8 cellular contexts compared by ENCODE assay signal in the genomic region with DNA sequence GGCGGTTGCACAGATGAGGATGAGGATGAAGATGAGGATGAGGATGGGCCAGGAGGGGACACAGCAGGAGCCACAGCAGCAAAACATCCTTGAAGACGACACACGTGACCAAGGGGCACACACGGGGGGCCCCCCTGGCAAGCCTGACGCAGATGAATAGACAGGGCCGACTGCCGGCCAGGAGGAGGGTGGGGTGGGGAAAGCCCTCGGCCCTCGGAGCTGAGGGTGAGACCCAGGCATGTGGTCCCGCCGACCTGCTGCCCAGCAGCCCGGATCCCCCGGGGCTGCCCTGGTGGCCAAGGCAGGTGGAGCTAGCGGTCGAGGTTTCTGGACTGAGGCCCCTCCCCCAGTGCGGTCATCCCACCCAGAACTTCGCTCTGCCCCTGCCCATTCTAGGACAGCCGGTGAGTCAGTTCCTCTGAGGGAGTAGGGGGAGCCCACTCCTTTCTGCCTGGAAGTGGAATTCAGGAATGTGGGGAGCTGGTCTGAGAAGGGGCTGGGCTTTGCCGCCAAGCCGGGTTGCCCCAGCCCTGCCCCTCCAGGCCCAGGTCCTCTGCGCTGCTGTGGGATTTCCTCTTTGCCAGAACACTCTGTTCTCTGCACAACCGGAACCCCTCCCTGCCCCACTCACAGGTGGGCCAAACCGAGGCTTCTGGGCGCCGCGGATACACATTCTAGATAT. TPM values are rescaled to one million over a fixed set of nuclear protein-coding genes. Genes with fewer than 3 reads are reported as not detected.
DNase-seq lines count a peak whose midpoint lies in the region; ATAC-seq and TF ChIP-seq lines count a peak whose summit lies in the region.

No MANE protein-coding gene starts in this region.

- 33 to 41% methylated on average over 16 to 18 of the region's 26 CpGs for WGBS in esophagus squamous epithelium, 2 donors
- 23 to 31% (median 28%) methylated on average over 23 to 26 of the region's 26 CpGs for WGBS in psoas muscle, 3 donors
- WGBS in lower leg skin, 2 donors, result 53 to 59% methylated on average over 22 to 26 of the region's 26 CpGs

- TF ChIP-seq POLR2A in esophagus squamous epithelium (IDR thresholded peaks at IDR 0.05) (peak in 1 of 4 donors; percentile 39), lower leg skin (IDR thresholded peaks at IDR 0.05) (no peak)

- peaks cover 59 to 86% (median 68%) of the 10 kb centered on the region in 3 donors for H3K4me1 ChIP-seq in esophagus squamous epithelium
- H3K4me1 ChIP-seq in psoas muscle, result peaks cover 41% of the 10 kb centered on the region

- H3K9me3 Mint-ChIP-seq in activated CD8-positive, alpha-beta T cell treated with anti-CD3 and anti-CD28 coated beads, Interleukin-2, amount 10 ng/mL, durations not matched to agents 7 days and 5 days (ENCODE audit: insufficient read depth), result no peaks in the 10 kb centered on the region
- peaks cover 0 to 3% (median 0%) of the 10 kb centered on the region in 7 donors for H3K9me3 Mint-ChIP-seq in CD14-positive monocyte

- peak in 2 of 6 experiments; percentile 9 to 26 for TF ChIP-seq CTCF in esophagus squamous epithelium (IDR thresholded peaks at IDR 0.05)
- no peak for TF ChIP-seq CTCF in psoas muscle (IDR thresholded peaks at IDR 0.05)
- no peak for TF ChIP-seq CTCF in CD14-positive monocyte (IDR thresholded peaks at IDR 0.05)
- no peak for TF ChIP-seq CTCF in lower leg skin (IDR thresholded peaks at IDR 0.05)

- no peaks in the 10 kb centered on the region for H3K27me3 Mint-ChIP-seq in activated CD8-positive, alpha-beta T cell treated with anti-CD3 and anti-CD28 coated beads, Interleukin-2, amount 10 ng/mL, durations not matched to agents 7 days and 5 days (ENCODE audit: low read depth)
- peaks cover 20 to 37% (median 28%) of the 10 kb centered on the region in 3 donors for H3K27me3 Mint-ChIP-seq in CD14-positive monocyte (ENCODE audit: low read depth in 3 of 3)

- peak; percentile 65 for DNase-seq in activated CD8-positive, alpha-beta T cell treated with anti-CD3 and anti-CD28 coated beads, Interleukin-2, amount 10 ng/mL, durations not matched to agents 7 days and 5 days
- DNase-seq in esophagus squamous epithelium (lab: John Stamatoyannopoulos, UW) (peak; percentile 63), psoas muscle (peak; percentile 77 to 85), CD14-positive monocyte (ENCODE audit: low spot score) (no peak), SKM-1 (lab: John Stamatoyannopoulos, UW; ENCODE audit: unreplicated experiment) (no peak), lower leg skin (ENCODE audit: low spot score in 2 of 2) (no peak)

- H3K4me3 Mint-ChIP-seq in activated CD8-positive, alpha-beta T cell treated with anti-CD3 and anti-CD28 coated beads, Interleukin-2, amount 10 ng/mL, durations not matched to agents 7 days and 5 days, result no peak overlapping the region
- H3K4me3 Mint-ChIP-seq in CD14-positive monocyte, result peak overlapping the region in 1 of 2 donors; percentile 82

- intact Hi-C loops in esophagus squamous epithelium (cut with DNase I) (loop anchor here (10.0 kb wide), 1 partner anchor 157 kb away; no protein-coding TSS in a partner anchor), psoas muscle (cut with DNase I) (no loop called here), CD14-positive monocyte (cut with micrococcal nuclease) (loop anchor here in 1 of 2 donors (10.0 kb wide), 1 partner anchor 177 kb away; no protein-coding TSS in a partner anchor), lower leg skin (cut with DNase I; ENCODE audit: low total_unique reads) (no loop called here)

- peaks cover 24% of the 10 kb centered on the region for H3K4me1 Mint-ChIP-seq in activated CD8-positive, alpha-beta T cell treated with anti-CD3 and anti-CD28 coated beads, Interleukin-2, amount 10 ng/mL, durations not matched to agents 7 days and 5 days (ENCODE audit: low read depth)
- peaks cover 24% of the 10 kb centered on the region for H3K4me1 Mint-ChIP-seq in CD14-positive monocyte

- POLR2A ChIA-PET in activated CD8-positive, alpha-beta T cell treated with anti-CD3 and anti-CD28 coated beads, Interleukin-2, amount 10 ng/mL, durations not matched to agents 7 days and 5 days (lab: Charles Lee), result no interaction called here

- H3K4me3 ChIP-seq in GM08714 (ENCODE audit: low read length) (peak overlapping the region; percentile 0; the same call in 1 of the 2 replicates), esophagus squamous epithelium (peak overlapping the region in 2 of 4 donors; percentile 4 to 45), psoas muscle (peak overlapping the region; percentile 19), lower leg skin (ENCODE audit: low read depth, poor library complexity, severe bottlenecking) (no peak overlapping the region)

- peak overlapping the region; percentile 57 for H3K27ac Mint-ChIP-seq in activated CD8-positive, alpha-beta T cell treated with anti-CD3 and anti-CD28 coated beads, Interleukin-2, amount 10 ng/mL, durations not matched to agents 7 days and 5 days
- H3K27ac Mint-ChIP-seq in CD14-positive monocyte, result peak overlapping the region in 1 of 7 donors; percentile 9

- H3K9me3 ChIP-seq in esophagus squamous epithelium, result no peaks in the 10 kb centered on the region
- H3K9me3 ChIP-seq in psoas muscle, result no peaks in the 10 kb centered on the region

- H3K27me3 ChIP-seq in esophagus squamous epithelium (peaks cover 0 to 4% (median 0%) of the 10 kb centered on the region in 4 donors), psoas muscle (ENCODE audit: insufficient read depth in 3 of 3, low read length in 2 of 3) (peaks cover 0 to 1% (median 0%) of the 10 kb centered on the region in 3 donors)

- CTCF ChIA-PET in activated CD8-positive, alpha-beta T cell treated with anti-CD3 and anti-CD28 coated beads, Interleukin-2, amount 10 ng/mL, durations not matched to agents 7 days and 5 days (lab: Charles Lee), result interaction anchor here (0.8 to 2.8 kb wide), 6 partner anchors 19 to 154 kb away, joined by 3 to 11 read pairs (median 7); a partner anchor contains a TSS

- ATAC-seq in HG02981 (IDR thresholded peaks at IDR 0.05; ENCODE audit: unreplicated experiment) (peak; percentile 42), psoas muscle (peak; percentile 5 to 50 (median 41))
- peak; percentile 65 for ATAC-seq in activated CD8-positive, alpha-beta T cell treated with anti-CD3 and anti-CD28 coated beads, Interleukin-2, amount 10 ng/mL, durations not matched to agents 7 days and 5 days

- H3K27ac ChIP-seq in esophagus squamous epithelium (peak overlapping the region; percentile 68 to 96 (median 88)), psoas muscle (peak overlapping the region; percentile 74)

- no peaks in the 10 kb centered on the region for H3K36me3 Mint-ChIP-seq in activated CD8-positive, alpha-beta T cell treated with anti-CD3 and anti-CD28 coated beads, Interleukin-2, amount 10 ng/mL, durations not matched to agents 7 days and 5 days (ENCODE audit: low read depth)
- no peaks in the 10 kb centered on the region for H3K36me3 Mint-ChIP-seq in CD14-positive monocyte

- H3K36me3 ChIP-seq in esophagus squamous epithelium (no peaks in the 10 kb centered on the region), psoas muscle (ENCODE audit: insufficient read depth in 1 of 2, low read depth in 1 of 2) (no peaks in the 10 kb centered on the region)

RNA-seq across cellular contexts. Expression of a gene that starts 9.9 kb away (rescaled TPM):
- total RNA-seq in activated CD8-positive, alpha-beta T cell treated with anti-CD3 and anti-CD28 coated beads, Interleukin-2, amount 10 ng/mL, durations not matched to agents 7 days and 5 days, result under 1 TPM in 1 of 2 experiments, not detected in 1; 0.40 TPM
- total RNA-seq in esophagus squamous epithelium, result 10 to 100 TPM in 2 of 4 donors, 1 to 10 TPM in 2; 1.3 to 12.8 (median 6.9) TPM
- 10 to 100 TPM in 3 of 4 donors, 1 to 10 TPM in 1; 9.5 to 14.6 (median 11.9) TPM for total RNA-seq in psoas muscle
- polyA plus RNA-seq in psoas muscle, result 10 to 100 TPM in 1 of 3 donors, 1 to 10 TPM in 2; 6.4 to 12.6 (median 8.1) TPM
- not detected for polyA plus RNA-seq in CD14-positive monocyte
- 10 to 100 TPM in 3 of 4 donors, 1 to 10 TPM in 1; 9.7 to 14.4 (median 10.7) TPM for total RNA-seq in lower leg skin

RNA-seq across cellular contexts. Expression of a gene that starts 12.3 kb away (rescaled TPM):
- total RNA-seq in activated CD8-positive, alpha-beta T cell treated with anti-CD3 and anti-CD28 coated beads, Interleukin-2, amount 10 ng/mL, durations not matched to agents 7 days and 5 days, result not detected
- total RNA-seq in esophagus squamous epithelium (1 to 10 TPM in 2 of 4 donors, under 1 TPM in 1, not detected in 1; 0.73 to 2.5 (median 1.4) TPM), psoas muscle (1 to 10 TPM in 2 of 4 donors, under 1 TPM in 2; 0.18 to 1.7 (median 1.0) TPM), lower leg skin (1 to 10 TPM in 3 of 4 donors, under 1 TPM in 1; 0.42 to 7.5 (median 4.0) TPM)
- polyA plus RNA-seq in psoas muscle (1 to 10 TPM; 1.2 to 1.6 (median 1.3) TPM), CD14-positive monocyte (not detected)

RNA-seq across cellular contexts. Expression of a gene that starts 26.3 kb away (rescaled TPM):
- total RNA-seq in activated CD8-positive, alpha-beta T cell treated with anti-CD3 and anti-CD28 coated beads, Interleukin-2, amount 10 ng/mL, durations not matched to agents 7 days and 5 days, result 10 to 100 TPM; 51.4 to 52.1 TPM
- total RNA-seq in esophagus squamous epithelium, result 10 to 100 TPM; 27.0 to 38.5 (median 33.7) TPM
- 10 to 100 TPM in 3 of 4 donors, 1 to 10 TPM in 1; 6.6 to 23.1 (median 12.4) TPM for total RNA-seq in psoas muscle
- 10 to 100 TPM; 11.2 to 14.7 (median 13.9) TPM for polyA plus RNA-seq in psoas muscle
- polyA plus RNA-seq in CD14-positive monocyte, result 10 to 100 TPM; 36.9 to 68.6 TPM
- total RNA-seq in lower leg skin, result 10 to 100 TPM; 53.7 to 76.1 (median 62.6) TPM

RNA-seq across cellular contexts. Expression of a gene that starts 58.1 kb away (rescaled TPM):
- total RNA-seq in activated CD8-positive, alpha-beta T cell treated with anti-CD3 and anti-CD28 coated beads, Interleukin-2, amount 10 ng/mL, durations not matched to agents 7 days and 5 days, result not detected
- 10 to 100 TPM; 15.2 to 39.9 (median 29.5) TPM for total RNA-seq in esophagus squamous epithelium
- 10 to 100 TPM in 3 of 4 donors, 1 to 10 TPM in 1; 8.1 to 17.8 (median 13.0) TPM for total RNA-seq in psoas muscle
- polyA plus RNA-seq in psoas muscle, result 1 to 10 TPM; 1.2 to 8.7 (median 7.6) TPM
- 10 to 100 TPM in 1 of 2 donors, 1 to 10 TPM in 1; 8.3 to 11.8 TPM for polyA plus RNA-seq in CD14-positive monocyte
- total RNA-seq in lower leg skin, result 100 to 1,000 TPM in 1 of 4 donors, 10 to 100 TPM in 3; 64.8 to 101 (median 76.5) TPM

Comparison
In these comparisons a context has a peak if more than half of its experiments do, and no peak if none do; other contexts are left out.
1. DNase-seq: peak in activated CD8-positive, alpha-beta T cell treated with anti-CD3 and anti-CD28 coated beads, Interleukin-2, amount 10 ng/mL, durations not matched to agents 7 days and 5 days (single experiment), esophagus squamous epithelium (single experiment) and psoas muscle (2 of 2); none in CD14-positive monocyte (single experiment), SKM-1 (single experiment) and lower leg skin (0 of 2).
2. Peak in every context shown above with its lines, with median percentiles within 50 percentile points of each other: ATAC-seq.